Comparison of ENCODE assay signal across 9 cellular contexts in the genomic region with DNA sequence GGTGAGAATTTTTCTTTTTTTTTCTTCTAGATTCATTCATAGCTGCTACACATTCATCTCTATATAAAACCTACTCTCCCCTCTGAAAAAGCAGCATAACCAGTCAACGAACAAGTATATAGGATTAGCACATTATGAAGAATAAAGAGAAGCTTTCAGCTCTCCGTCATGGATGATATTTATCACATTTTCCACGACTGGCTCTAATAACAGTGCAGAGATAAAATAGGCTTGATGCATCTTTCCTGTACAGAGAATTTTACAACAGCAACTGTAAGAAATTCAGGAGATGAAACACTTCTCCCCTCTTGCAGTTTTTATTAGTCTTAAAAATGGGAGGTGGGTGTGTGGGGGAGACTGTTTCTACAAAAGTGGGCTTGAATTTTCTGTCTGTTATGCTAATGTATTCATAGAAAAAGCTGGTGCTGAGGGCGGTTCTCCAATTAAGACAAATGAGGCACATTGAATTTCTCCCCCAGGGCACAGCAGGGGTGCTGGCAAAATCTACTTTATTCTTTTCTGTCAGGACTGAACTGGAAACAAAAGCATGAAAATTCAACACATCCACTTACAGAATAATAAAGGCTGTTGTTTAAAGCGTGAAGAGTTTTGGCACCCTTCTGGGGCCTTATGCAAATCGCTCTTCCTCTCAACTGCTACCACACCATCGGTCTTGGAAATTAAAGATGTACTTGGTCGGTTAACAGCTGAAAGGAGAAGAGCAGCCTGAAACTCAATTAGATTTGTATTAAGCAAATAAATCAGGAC.
DNase-seq lines count a peak whose midpoint lies in the region; ATAC-seq and TF ChIP-seq lines count a peak whose summit lies in the region.
"Had no signal": no experiment of that assay in that cellular context is flagged by ENCODE, and none has a peak within 500 bp of the region (broad histone marks: within the 10 kb centered on the region; RNA-seq: fewer than 3 reads in every experiment).

No MANE protein-coding gene starts in this region.

- H3K4me3 Mint-ChIP-seq in Caco-2 (ENCODE audit: unreplicated experiment) = no peak overlapping the region
- no peak overlapping the region for H3K4me3 Mint-ChIP-seq in endodermal cell

- H3K4me3 ChIP-seq in Caco-2 (ENCODE audit: low read depth, low read length) (no peak overlapping the region), endodermal cell (ENCODE audit: low read length) (no peak overlapping the region), right atrium auricular region (no peak overlapping the region), PC-3 (ENCODE audit: low read length) (no peak overlapping the region)
- H3K4me3 ChIP-seq: lung had no signal

- H3K4me1 ChIP-seq in Caco-2 (peaks cover 35% of the 10 kb centered on the region), endodermal cell (ENCODE audit: control insufficient read depth, insufficient read depth, low read length) (peaks cover 5% of the 10 kb centered on the region), right atrium auricular region (no peaks in the 10 kb centered on the region), PC-3 (ENCODE audit: insufficient read depth, low read length) (peaks cover 24% of the 10 kb centered on the region)

- peaks cover 26% of the 10 kb centered on the region for H3K4me1 Mint-ChIP-seq in Caco-2 (ENCODE audit: low read depth, unreplicated experiment)
- peaks cover 37% of the 10 kb centered on the region for H3K4me1 Mint-ChIP-seq in endodermal cell

- no peak overlapping the region for H3K9ac ChIP-seq in endodermal cell (ENCODE audit: extremely low read depth, low read length, poor library complexity, severe bottlenecking)
- no peak overlapping the region for H3K9ac ChIP-seq in PC-3 (ENCODE audit: low read length)

- no peaks in the 10 kb centered on the region for H4K20me1 ChIP-seq in PC-3 (ENCODE audit: low read length)

- H3K9me3 ChIP-seq in Caco-2 (0 out of 2 replicates have a peak, but pooled peaks cover 11% of the 10 kb centered on the region), endodermal cell (ENCODE audit: control insufficient read depth, low read length) (peaks cover 34% of the 10 kb centered on the region), right atrium auricular region (peaks cover 0 to 13% of the 10 kb centered on the region in 2 donors), PC-3 (ENCODE audit: low read length) (no peaks in the 10 kb centered on the region)

- H3K36me3 ChIP-seq in Caco-2 (ENCODE audit: control insufficient read depth, insufficient read depth, low read length) (no peaks in the 10 kb centered on the region), endodermal cell (ENCODE audit: control insufficient read depth, insufficient read depth, low read length) (no peaks in the 10 kb centered on the region), right atrium auricular region (no peaks in the 10 kb centered on the region), PC-3 (ENCODE audit: low read depth, low read length) (no peaks in the 10 kb centered on the region)

- H3K27ac Mint-ChIP-seq in Caco-2 (ENCODE audit: unreplicated experiment) (peak overlapping the region; percentile 38), endodermal cell (peak overlapping the region; percentile 83)

- H2AFZ ChIP-seq in PC-3 (ENCODE audit: low read length) = no peak overlapping the region

- peak; percentile 96 for ATAC-seq in GM21423 (IDR thresholded peaks at IDR 0.05; ENCODE audit: unreplicated experiment)
- ATAC-seq in HG03558 (IDR thresholded peaks at IDR 0.05; ENCODE audit: extremely low read depth, unreplicated experiment) = peak; percentile 94
- ATAC-seq in PC-3 = no peak

- H3K36me3 Mint-ChIP-seq in Caco-2 (ENCODE audit: insufficient read depth, unreplicated experiment) (peaks cover 6% of the 10 kb centered on the region), endodermal cell (ENCODE audit: low read depth) (peaks cover 35% of the 10 kb centered on the region)

- WGBS in endodermal cell (ENCODE audit: insufficient coverage in 1 of 2, insufficient read length in 1 of 2), 2 experiments = 23 to 31% methylated on average over 3 to 8 of the region's 8 CpGs

- no peaks in the 10 kb centered on the region for H3K79me2 ChIP-seq in PC-3 (ENCODE audit: low read length)

- H3K9me2 ChIP-seq in PC-3 (replicated peaks; ENCODE audit: low read length) = no peaks in the 10 kb centered on the region

- no peak overlapping the region for H3K4me2 ChIP-seq in PC-3 (ENCODE audit: low read length)

- no peaks in the 10 kb centered on the region for H3K27me3 ChIP-seq in Caco-2 (replicated peaks; ENCODE audit: control insufficient read depth, insufficient read depth, low read length)
- no peaks in the 10 kb centered on the region for H3K27me3 ChIP-seq in endodermal cell (ENCODE audit: control insufficient read depth, insufficient read depth, low read length, poor library complexity, severe bottlenecking)
- no peaks in the 10 kb centered on the region for H3K27me3 ChIP-seq in right atrium auricular region
- H3K27me3 ChIP-seq in PC-3 (ENCODE audit: low read length) = no peaks in the 10 kb centered on the region

- H3K9me3 Mint-ChIP-seq in Caco-2 (ENCODE audit: unreplicated experiment) (peaks cover 23% of the 10 kb centered on the region), endodermal cell (peaks cover 59% of the 10 kb centered on the region)

- peak overlapping the region; percentile 91 for H3K27ac ChIP-seq in endodermal cell (ENCODE audit: low read depth, low read length)
- H3K27ac ChIP-seq in right atrium auricular region = no peak overlapping the region
- no peak overlapping the region for H3K27ac ChIP-seq in PC-3 (ENCODE audit: low read length)

- intact Hi-C loops in Caco-2 (cut with micrococcal nuclease; ENCODE audit: unreplicated experiment) (no loop called here), PC-3 (cut with micrococcal nuclease) (no loop called here)

- CTCF ChIA-PET in Caco-2 (lab: Charles Lee) = no interaction called here
- CTCF ChIA-PET in PC-3 (lab: Charles Lee) = no interaction called here

- DNase-seq in Caco-2 (no peak), endodermal cell (peak; percentile 89), NK-92 (lab: John Stamatoyannopoulos, UW; ENCODE audit: unreplicated experiment) (no peak), right atrium auricular region (ENCODE audit: low spot score) (no peak), DMS53 treated with DMSO at 0.1 percent for 48 hours (lab: John Stamatoyannopoulos, UW; ENCODE audit: unreplicated experiment) (no peak), PC-3 (no peak)

- no peaks in the 10 kb centered on the region for H3F3A ChIP-seq in PC-3 (ENCODE audit: low read length, unreplicated experiment)

- TF ChIP-seq CTCF in Caco-2 (IDR thresholded peaks at IDR 0.05; ENCODE audit: insufficient read depth in 1 of 2, low read depth in 1 of 2, low read length in 1 of 2, severe bottlenecking in 1 of 2, unreplicated experiment in 1 of 2) (no peak), endodermal cell (conservative IDR thresholded peaks at IDR 0.05) (no peak), right atrium auricular region (IDR thresholded peaks at IDR 0.05) (no peak), PC-3 (conservative IDR thresholded peaks at IDR 0.05; ENCODE audit: low read depth, low read length) (no peak)

- POLR2A ChIA-PET in Caco-2 (lab: Charles Lee) (no interaction called here), PC-3 (lab: Charles Lee; ENCODE audit: unreplicated experiment) (interaction anchor here (0.7 kb wide), 1 partner anchor 232 kb away, joined by 3 read pairs; no protein-coding TSS in a partner anchor)

- BruUV-seq in Caco-2 (replicated peaks; lab: Mats Ljungman, UMichigan) = no TSS peak
- BruUV-seq in PC-3 (replicated peaks; lab: Mats Ljungman, UMichigan) = no TSS peak

- no peaks in the 10 kb centered on the region for H3K27me3 Mint-ChIP-seq in Caco-2 (ENCODE audit: insufficient read depth, unreplicated experiment)
- no peaks in the 10 kb centered on the region for H3K27me3 Mint-ChIP-seq in endodermal cell (ENCODE audit: insufficient read depth)
